Comparison of ENCODE assay signal across 8 cellular contexts in the genomic region with DNA sequence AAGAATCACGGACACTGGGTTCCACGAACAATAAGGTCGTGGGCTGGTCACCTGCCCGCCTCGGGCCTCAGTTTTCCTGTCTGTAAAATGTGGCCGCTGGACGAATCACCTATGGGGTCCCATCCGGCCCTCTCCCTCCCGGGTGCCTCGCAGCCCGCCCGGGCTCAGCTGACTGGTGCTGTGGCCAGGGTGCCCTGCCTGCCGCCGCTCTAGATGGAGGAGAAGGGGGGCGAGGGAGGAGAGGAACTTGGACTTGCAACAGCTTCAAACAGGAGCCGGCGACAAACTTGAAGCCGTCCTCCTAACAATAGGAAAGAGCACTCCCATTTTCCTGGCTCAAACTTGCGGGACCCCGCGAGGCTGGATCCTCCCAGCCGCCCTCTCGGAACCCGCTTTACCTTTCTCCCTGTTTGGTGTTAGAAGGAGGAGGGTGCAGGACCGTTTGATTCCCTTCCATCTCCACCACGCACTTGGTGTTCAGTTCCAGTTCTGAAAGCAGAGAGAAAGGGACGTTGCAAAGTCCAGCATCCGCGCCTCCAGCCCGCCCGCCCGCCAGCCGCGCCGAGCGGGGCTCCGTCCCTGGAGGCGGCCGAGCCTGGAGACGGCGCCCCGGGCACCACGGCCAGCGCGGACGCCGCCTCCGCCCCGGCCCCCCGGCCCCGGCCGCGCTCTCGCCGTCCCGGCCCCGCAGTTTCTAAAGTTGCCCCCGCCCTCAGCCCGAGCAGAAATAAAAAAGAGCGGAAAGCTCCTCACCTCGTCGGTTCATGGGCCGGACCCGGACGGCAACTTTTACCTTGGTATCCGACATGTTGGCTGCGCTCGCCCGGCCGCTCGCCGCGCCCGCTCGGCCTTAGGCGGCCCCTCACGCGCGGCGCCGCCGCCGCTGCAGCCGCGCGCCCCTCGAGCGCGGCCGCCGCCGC. TPM values are rescaled to one million over a fixed set of nuclear protein-coding genes. Genes with fewer than 3 reads are reported as not detected.
A peak's percentile ranks its signal among the peaks of the same experiment; 100 is the strongest.
DNase-seq lines count a peak whose midpoint lies in the region; ATAC-seq and TF ChIP-seq lines count a peak whose summit lies in the region.

No MANE protein-coding gene starts in this region.

- DNase-seq in Caki2 (ENCODE audit: low read depth) (peak; percentile 60), SK-MEL-5 (ENCODE audit: low read depth, low spot score) (peak; percentile 56), ecto neural progenitor cell (ENCODE audit: low spot score) (peak; percentile 66), right lobe of liver (peak; percentile 70 to 79 (median 73)), NCI-H2196 (lab: John Stamatoyannopoulos, UW; ENCODE audit: unreplicated experiment) (no peak)

- peak overlapping the region; percentile 80 for H3K9ac ChIP-seq in stomach smooth muscle (ENCODE audit: low read length in 2 of 2)

- WGBS in right lobe of liver (ENCODE audit: insufficient coverage, low coverage, low lambda C conversion rate, missing lambda C conversion rate), result 0% methylated on average over 14 of the region's 92 CpGs

- H3K4me1 ChIP-seq in right lobe of liver (peaks cover 0 to 32% (median 8%) of the 10 kb centered on the region in 4 donors), stomach smooth muscle (ENCODE audit: control insufficient read depth, insufficient read depth, low read length) (peaks cover 13% of the 10 kb centered on the region)

- in situ Hi-C loops in Caki2 (cut with HindIII; ENCODE audit: low pct_unique_long_range_greater_than_20kb, low sequenced_read_pairs), result no loop called here
- in situ Hi-C loops in SK-MEL-5 (cut with HindIII; ENCODE audit: low pct_unique_long_range_greater_than_20kb, low sequenced_read_pairs), result no loop called here

- H3K27me3 ChIP-seq in right lobe of liver (no peaks in the 10 kb centered on the region), stomach smooth muscle (ENCODE audit: control insufficient read depth in 1 of 2, insufficient read depth in 2 of 2, low read length in 2 of 2) (no peaks in the 10 kb centered on the region)

- H3K27ac ChIP-seq in right lobe of liver (peak overlapping the region; percentile 61 to 98 (median 66)), stomach smooth muscle (ENCODE audit: low read length) (peak overlapping the region; percentile 69)

- TF ChIP-seq POLR2A in right lobe of liver (IDR thresholded peaks at IDR 0.05), result peak; percentile 44

- H3K36me3 ChIP-seq in right lobe of liver, result no peaks in the 10 kb centered on the region
- peaks cover 0 to 3% of the 10 kb centered on the region in 2 donors for H3K36me3 ChIP-seq in stomach smooth muscle (ENCODE audit: control insufficient read depth in 2 of 2, insufficient read depth in 2 of 2, low read length in 2 of 2)

- intact Hi-C loops in right lobe of liver (cut with DNase I), result no loop called here

- peak overlapping the region; percentile 50 to 70 (median 53) for H3K4me3 ChIP-seq in right lobe of liver
- peak overlapping the region; percentile 88 to 90 for H3K4me3 ChIP-seq in stomach smooth muscle (ENCODE audit: low read length in 2 of 2)

- ATAC-seq in GM19328 (IDR thresholded peaks at IDR 0.05; ENCODE audit: unreplicated experiment) (peak; percentile 26), HG03439 (IDR thresholded peaks at IDR 0.05; ENCODE audit: unreplicated experiment) (peak; percentile 30), right lobe of liver (peak; percentile 60 to 70 (median 66))

- H3K9me3 ChIP-seq in right lobe of liver (no peaks in the 10 kb centered on the region), stomach smooth muscle (ENCODE audit: control insufficient read depth in 2 of 2, low read length in 2 of 2) (no peaks in the 10 kb centered on the region)

- TF ChIP-seq CTCF in right lobe of liver (IDR thresholded peaks at IDR 0.05), result no peak

RNA-seq across cellular contexts. Expression of a gene that starts 0.5 kb away (rescaled TPM):
- 23.7 and 26.4 TPM in 2 replicates for total RNA-seq in Caki2 (2014; rRNA removed; shearing (Covaris generic); ENCODE audit: low replicate concordance)
- total RNA-seq in SK-MEL-5 (2014; rRNA removed; shearing (Covaris generic)), result 44.6 and 46.2 TPM in 2 replicates
- 35.6 and 52.5 TPM in 2 replicates for polyA plus RNA-seq in SK-MEL-5 (2015; cell fraction: cytosol; rRNA removed)
- polyA plus RNA-seq in SK-MEL-5 (2015; cell fraction: nucleus; rRNA removed), result 25.4 and 28.2 TPM in 2 replicates
- total RNA-seq in right lobe of liver, result 10 to 100 TPM; 17.7 to 19.4 (median 18.4) TPM
